Comparison of ENCODE assay signal across 28 cellular contexts in genomic region chr7:154690411-154690810, GRCh38.
"Had no signal": no experiment of that assay in that cellular context is flagged by ENCODE, and none has a peak within 500 bp of the region (broad histone marks: within the 10 kb centered on the region; RNA-seq: fewer than 3 reads in every experiment).

No MANE protein-coding gene starts in this region.

- H3K9me3 ChIP-seq: stomach, suprapubic skin, testis, thoracic aorta, thyroid gland, tibial artery, tibial nerve, transverse colon, upper lobe of left lung, upper lobe of right lung, uterus, vagina had no signal

- H3K4me1 Mint-ChIP-seq: stimulated activated effector memory CD8-positive, alpha-beta T cell treated with anti-CD3 and anti-CD28 coated beads, Interleukin-12 subunit alpha, Interleukin-12 subunit beta, amount 100 ng/mL, for 72 hours; stimulated activated memory B cell treated with anti-CD40 and anti-IgM and Interleukin-4, amounts not matched to agents 10 μg/mL and 1 μg/mL and 100 μg/mL, for 72 hours; stimulated activated naive B cell treated with anti-CD40 and anti-IgM and Interleukin-4, amounts not matched to agents 10 μg/mL and 1 μg/mL and 100 μg/mL, for 72 hours; stimulated activated naive CD8-positive, alpha-beta T cell treated with anti-CD3 and anti-CD28 coated beads, Interleukin-15, amount 100 ng/mL, for 72 hours had no signal

- H3K27ac Mint-ChIP-seq: stimulated activated effector memory CD8-positive, alpha-beta T cell treated with anti-CD3 and anti-CD28 coated beads, Interleukin-12 subunit alpha, Interleukin-12 subunit beta, amount 100 ng/mL, for 72 hours; stimulated activated memory B cell treated with anti-CD40 and anti-IgM and Interleukin-4, amounts not matched to agents 10 μg/mL and 1 μg/mL and 100 μg/mL, for 72 hours; stimulated activated naive B cell treated with anti-CD40 and anti-IgM and Interleukin-4, amounts not matched to agents 10 μg/mL and 1 μg/mL and 100 μg/mL, for 72 hours; stimulated activated naive CD8-positive, alpha-beta T cell treated with anti-CD3 and anti-CD28 coated beads, Interleukin-15, amount 100 ng/mL, for 72 hours; stimulated activated naive CD8-positive, alpha-beta T cell treated with anti-CD3 and anti-CD28 coated beads, Interleukin-15, Interleukin-2, amounts not matched to agents 100 ng/mL and 50 ng/mL, for 24 hours; type B pancreatic cell had no signal

- ATAC-seq: stimulated activated effector memory CD8-positive, alpha-beta T cell treated with anti-CD3 and anti-CD28 coated beads, Interleukin-12 subunit alpha, Interleukin-12 subunit beta, amount 100 ng/mL, for 72 hours; stimulated activated memory B cell treated with anti-CD40 and anti-IgM and Interleukin-4, amounts not matched to agents 10 μg/mL and 1 μg/mL and 100 μg/mL, for 72 hours; stimulated activated naive B cell treated with anti-CD40 and anti-IgM and Interleukin-4, amounts not matched to agents 10 μg/mL and 1 μg/mL and 100 μg/mL, for 72 hours; stimulated activated naive CD8-positive, alpha-beta T cell treated with anti-CD3 and anti-CD28 coated beads, Interleukin-15, amount 100 ng/mL, for 72 hours; stimulated activated naive CD8-positive, alpha-beta T cell treated with anti-CD3 and anti-CD28 coated beads, Interleukin-15, Interleukin-2, amounts not matched to agents 100 U/mL and 50 U/mL, for 24 hours; upper lobe of right lung had no signal

- H3K9me3 Mint-ChIP-seq: stimulated activated memory B cell treated with anti-CD40 and anti-IgM and Interleukin-4, amounts not matched to agents 10 μg/mL and 1 μg/mL and 100 μg/mL, for 72 hours; stimulated activated naive CD8-positive, alpha-beta T cell treated with anti-CD3 and anti-CD28 coated beads, Interleukin-15, amount 100 ng/mL, for 72 hours; stimulated activated naive CD8-positive, alpha-beta T cell treated with anti-CD3 and anti-CD28 coated beads, Interleukin-15, Interleukin-2, amounts not matched to agents 100 ng/mL and 50 ng/mL, for 24 hours; type B pancreatic cell had no signal

- H3K36me3 ChIP-seq: stomach, suprapubic skin, thoracic aorta, thyroid gland, tibial artery, tibial nerve, transverse colon, upper lobe of left lung, upper lobe of right lung, uterus, vagina had no signal

- H3K4me3 ChIP-seq: stomach, suprapubic skin, testis, thoracic aorta, thyroid gland, tibial artery, tibial nerve, transverse colon, upper lobe of left lung, upper lobe of right lung, uterus, vagina had no signal

- H3K4me3 Mint-ChIP-seq: stimulated activated effector memory CD8-positive, alpha-beta T cell treated with anti-CD3 and anti-CD28 coated beads, Interleukin-12 subunit alpha, Interleukin-12 subunit beta, amount 100 ng/mL, for 72 hours; stimulated activated memory B cell treated with anti-CD40 and anti-IgM and Interleukin-4, amounts not matched to agents 10 μg/mL and 1 μg/mL and 100 μg/mL, for 72 hours; stimulated activated naive B cell treated with anti-CD40 and anti-IgM and Interleukin-4, amounts not matched to agents 10 μg/mL and 1 μg/mL and 100 μg/mL, for 72 hours; stimulated activated naive CD8-positive, alpha-beta T cell treated with anti-CD3 and anti-CD28 coated beads, Interleukin-15, amount 100 ng/mL, for 72 hours; stimulated activated naive CD8-positive, alpha-beta T cell treated with anti-CD3 and anti-CD28 coated beads, Interleukin-15, Interleukin-2, amounts not matched to agents 100 ng/mL and 50 ng/mL, for 24 hours; type B pancreatic cell had no signal

- H3K27me3 ChIP-seq: stomach, suprapubic skin, testis, thyroid gland, tibial artery, tibial nerve, transverse colon, upper lobe of left lung, upper lobe of right lung, uterus, vagina had no signal

- DNase-seq: stimulated activated CD4-positive, alpha-beta T cell treated with anti-CD3 and anti-CD28 coated beads, Interleukin-2, amount 100 ng/mL, for 48 hours; stimulated activated CD4-positive, alpha-beta T cell treated with anti-CD3 and anti-CD28 coated beads, Interleukin-4, amount 100 ng/mL, for 1 hour; stimulated activated CD4-positive, alpha-beta T cell treated with anti-CD3 and anti-CD28 coated beads, Interleukin-4, amount 100 ng/mL, for 24 hours; stimulated activated CD4-positive, alpha-beta T cell treated with anti-CD3 and anti-CD28 coated beads, Interleukin-4, amount 100 ng/mL, for 4 hours; stimulated activated CD8-positive, alpha-beta memory T cell treated with anti-CD3 and anti-CD28 coated beads, Interleukin-4, amount 100 ng/mL, for 48 hours; stimulated activated naive B cell treated with anti-CD40 and anti-IgM and Interleukin-4, amounts not matched to agents 10 μg/mL and 1 μg/mL and 100 μg/mL, for 72 hours; stimulated activated naive CD4-positive, alpha-beta T cell; stimulated activated naive CD4-positive, alpha-beta T cell treated with Interleukin-2 at 50 U/mL for 16 hours; stimulated activated naive CD8-positive, alpha-beta T cell treated with anti-CD3 and anti-CD28 coated beads, Interleukin-15, amount 100 ng/mL, for 72 hours; stimulated activated naive CD8-positive, alpha-beta T cell treated with anti-CD3 and anti-CD28 coated beads, Interleukin-15, Interleukin-2, amounts not matched to agents 100 U/mL and 50 U/mL, for 24 hours; stomach; substantia nigra; testis; thyroid gland; tibial artery; transverse colon; upper lobe of left lung; upper lobe of right lung; uterus had no signal

- H3K4me1 ChIP-seq: suprapubic skin, thyroid gland, tibial artery, tibial nerve, transverse colon, upper lobe of left lung, upper lobe of right lung, uterus, vagina had no signal

- H3K36me3 Mint-ChIP-seq: stimulated activated effector memory CD8-positive, alpha-beta T cell treated with anti-CD3 and anti-CD28 coated beads, Interleukin-12 subunit alpha, Interleukin-12 subunit beta, amount 100 ng/mL, for 72 hours; stimulated activated memory B cell treated with anti-CD40 and anti-IgM and Interleukin-4, amounts not matched to agents 10 μg/mL and 1 μg/mL and 100 μg/mL, for 72 hours; stimulated activated naive B cell treated with anti-CD40 and anti-IgM and Interleukin-4, amounts not matched to agents 10 μg/mL and 1 μg/mL and 100 μg/mL, for 72 hours; type B pancreatic cell had no signal

- FAIRE-seq: urothelium cell line had no signal

- H3K27me3 Mint-ChIP-seq: stimulated activated memory B cell treated with anti-CD40 and anti-IgM and Interleukin-4, amounts not matched to agents 10 μg/mL and 1 μg/mL and 100 μg/mL, for 72 hours; stimulated activated naive B cell treated with anti-CD40 and anti-IgM and Interleukin-4, amounts not matched to agents 10 μg/mL and 1 μg/mL and 100 μg/mL, for 72 hours; stimulated activated naive CD8-positive, alpha-beta T cell treated with anti-CD3 and anti-CD28 coated beads, Interleukin-15, amount 100 ng/mL, for 72 hours; stimulated activated naive CD8-positive, alpha-beta T cell treated with anti-CD3 and anti-CD28 coated beads, Interleukin-15, Interleukin-2, amounts not matched to agents 100 ng/mL and 50 ng/mL, for 24 hours; type B pancreatic cell had no signal

- H3K27ac ChIP-seq: stomach, suprapubic skin, testis, thoracic aorta, thyroid gland, tibial artery, tibial nerve, transverse colon, upper lobe of left lung, upper lobe of right lung, uterus, vagina had no signal
